ENCODE assay signal across 17 cellular contexts in genomic region chr5:55988979-55989612, GRCh38. TPM values are rescaled to one million over a fixed set of nuclear protein-coding genes. Genes with fewer than 3 reads are reported as not detected.
DNase-seq lines count a peak whose midpoint lies in the region; ATAC-seq and TF ChIP-seq lines count a peak whose summit lies in the region.
"Had no signal": no experiment of that assay in that cellular context is flagged by ENCODE, and none has a peak within 500 bp of the region (broad histone marks: within the 10 kb centered on the region; RNA-seq: fewer than 3 reads in every experiment).

No MANE protein-coding gene starts in this region.

- H3F3A ChIP-seq in smooth muscle cell (ENCODE audit: low read depth): peaks cover 35% of the 10 kb centered on the region

- peaks cover 100% of the 10 kb centered on the region for H3K79me2 ChIP-seq in smooth muscle cell (ENCODE audit: low read depth)

- peaks cover 23% of the 10 kb centered on the region for H3K4me1 ChIP-seq in smooth muscle cell (ENCODE audit: low read depth)

- TF ChIP-seq CTCF in fibroblast of pulmonary artery (IDR thresholded peaks at IDR 0.05; ENCODE audit: low read length, missing control alignments) (no peak), smooth muscle cell (IDR thresholded peaks at IDR 0.05; ENCODE audit: borderline replicate concordance, insufficient read depth, poor library complexity, severe bottlenecking) (no peak)

- ATAC-seq in T-helper 17 cell: no peak
- ATAC-seq in GM18909 (IDR thresholded peaks at IDR 0.05; ENCODE audit: poor library complexity, unreplicated experiment): no peak
- ATAC-seq: HCT116, PC-3 had no signal

- H3K27me3 Mint-ChIP-seq in activated naive CD4-positive, alpha-beta T cell treated with anti-CD3 and anti-CD28 coated beads for 36 hours (ENCODE audit: low read depth): no peaks in the 10 kb centered on the region
- no peaks in the 10 kb centered on the region for H3K27me3 Mint-ChIP-seq in T-helper 17 cell

- peak overlapping the region; percentile 82 for H3K27ac Mint-ChIP-seq in activated naive CD4-positive, alpha-beta T cell treated with anti-CD3 and anti-CD28 coated beads for 36 hours
- H3K27ac Mint-ChIP-seq in T-helper 17 cell: peak overlapping the region; percentile 54

- peaks cover 7% of the 10 kb centered on the region for H3K36me3 ChIP-seq in smooth muscle cell (ENCODE audit: low read depth)
- H3K36me3 ChIP-seq: colonic mucosa had no signal

- peaks cover 100% of the 10 kb centered on the region for H4K20me1 ChIP-seq in smooth muscle cell (ENCODE audit: low read depth)

- peaks cover 4% of the 10 kb centered on the region for H3K9me3 Mint-ChIP-seq in activated naive CD4-positive, alpha-beta T cell treated with anti-CD3 and anti-CD28 coated beads for 36 hours

- H3K36me3 Mint-ChIP-seq in activated naive CD4-positive, alpha-beta T cell treated with anti-CD3 and anti-CD28 coated beads for 36 hours (ENCODE audit: low read depth): peaks cover 58% of the 10 kb centered on the region
- H3K36me3 Mint-ChIP-seq in T-helper 17 cell (ENCODE audit: low read depth): peaks cover 9% of the 10 kb centered on the region

- peak overlapping the region; percentile 15 for H3K9ac ChIP-seq in smooth muscle cell (ENCODE audit: low read depth)

- H3K4me1 Mint-ChIP-seq in activated naive CD4-positive, alpha-beta T cell treated with anti-CD3 and anti-CD28 coated beads for 36 hours (ENCODE audit: low read depth): peaks cover 80% of the 10 kb centered on the region
- H3K4me1 Mint-ChIP-seq in T-helper 17 cell: peaks cover 64% of the 10 kb centered on the region

- peak overlapping the region; percentile 45 for H3K27ac ChIP-seq in smooth muscle cell (ENCODE audit: low read depth)
- H3K27ac ChIP-seq: colonic mucosa had no signal

- no peaks in the 10 kb centered on the region for H3K27me3 ChIP-seq in smooth muscle cell (ENCODE audit: low read depth)
- H3K27me3 ChIP-seq: colonic mucosa had no signal

- DNase-seq in activated naive CD4-positive, alpha-beta T cell treated with anti-CD3 and anti-CD28 coated beads for 36 hours: no peak
- no peak for DNase-seq in activated naive CD4-positive, alpha-beta T cell treated with anti-CD3 and anti-CD28 coated beads, Interleukin-2, amount 50 U/mL, for 16 hours
- DNase-seq in T-helper 17 cell (no peak), fibroblast of pulmonary artery (ENCODE audit: low read depth) (no peak), smooth muscle cell (lab: John Stamatoyannopoulos, UW; ENCODE audit: unreplicated experiment) (no peak), iPS-NIHi11 (ENCODE audit: low spot score) (no peak)
- DNase-seq in activated effector memory CD4-positive, alpha-beta T cell treated with anti-CD3 and anti-CD28 coated beads, Interleukin-2, amount 50 U/mL, for 16 hours: no peak
- DNase-seq: aorta; colonic mucosa; GF-D8; kidney glomerular epithelial cell; NCI-H2029 treated with DMSO at 0.1 percent for 48 hours; NCI-H526; PC-3; stimulated activated CD4-positive, alpha-beta T cell treated with anti-CD3 and anti-CD28 coated beads, Interleukin-12 subunit alpha, Interleukin-12 subunit beta, amount 100 ng/mL, for 4 hours had no signal

- H2AFZ ChIP-seq in smooth muscle cell (ENCODE audit: low read depth): no peak overlapping the region

- intact Hi-C loops in activated naive CD4-positive, alpha-beta T cell treated with anti-CD3 and anti-CD28 coated beads for 36 hours (cut with micrococcal nuclease): loop anchor here (5.0 kb wide), 1 partner anchor 828 kb away; the partner anchor contains the start of gene MAP3K1

- peak overlapping the region; percentile 42 for H3K4me3 ChIP-seq in fibroblast of pulmonary artery (replicated peaks; ENCODE audit: low read depth, low read length)
- peak overlapping the region; percentile 85 for H3K4me3 ChIP-seq in smooth muscle cell
- H3K4me3 ChIP-seq: colonic mucosa had no signal

- peak overlapping the region; percentile 91 for H3K4me2 ChIP-seq in smooth muscle cell

- H3K9me3 ChIP-seq in T-helper 17 cell (ENCODE audit: control insufficient read depth, low read length, poor library complexity, severe bottlenecking): no peaks in the 10 kb centered on the region
- no peaks in the 10 kb centered on the region for H3K9me3 ChIP-seq in smooth muscle cell (replicated peaks; ENCODE audit: low read depth)
- H3K9me3 ChIP-seq: colonic mucosa had no signal

- peak overlapping the region; percentile 100 for H3K4me3 Mint-ChIP-seq in activated naive CD4-positive, alpha-beta T cell treated with anti-CD3 and anti-CD28 coated beads for 36 hours
- H3K4me3 Mint-ChIP-seq in T-helper 17 cell: peak overlapping the region; percentile 31

- CTCF ChIA-PET in activated naive CD4-positive, alpha-beta T cell treated with anti-CD3 and anti-CD28 coated beads for 36 hours (lab: Charles Lee): interaction anchor here (0.7 to 2.2 kb wide), 7 partner anchors 9 to 213 kb away, joined by 3 to 6 read pairs (median 4); no protein-coding TSS in a partner anchor

- 62% methylated on average over 4 of the region's 4 CpGs for WGBS in smooth muscle cell (ENCODE audit: low lambda C conversion rate)

RNA-seq across cellular contexts. Expression of gene IL6ST, which starts 5.7 kb away (rescaled TPM):
- 100 to 1,000 TPM in 1 of 2 experiments, 10 to 100 TPM in 1; 93.4 to 103 TPM for total RNA-seq in activated naive CD4-positive, alpha-beta T cell treated with anti-CD3 and anti-CD28 coated beads for 36 hours
- total RNA-seq in T-helper 17 cell (100 to 1,000 TPM; 159 TPM), smooth muscle cell (1,401 and 1,456 TPM in 2 replicates)
- 555 and 672 TPM in 2 replicates for polyA plus RNA-seq in smooth muscle cell
